ENCODE assay signal across 19 cellular contexts in the genomic region with DNA sequence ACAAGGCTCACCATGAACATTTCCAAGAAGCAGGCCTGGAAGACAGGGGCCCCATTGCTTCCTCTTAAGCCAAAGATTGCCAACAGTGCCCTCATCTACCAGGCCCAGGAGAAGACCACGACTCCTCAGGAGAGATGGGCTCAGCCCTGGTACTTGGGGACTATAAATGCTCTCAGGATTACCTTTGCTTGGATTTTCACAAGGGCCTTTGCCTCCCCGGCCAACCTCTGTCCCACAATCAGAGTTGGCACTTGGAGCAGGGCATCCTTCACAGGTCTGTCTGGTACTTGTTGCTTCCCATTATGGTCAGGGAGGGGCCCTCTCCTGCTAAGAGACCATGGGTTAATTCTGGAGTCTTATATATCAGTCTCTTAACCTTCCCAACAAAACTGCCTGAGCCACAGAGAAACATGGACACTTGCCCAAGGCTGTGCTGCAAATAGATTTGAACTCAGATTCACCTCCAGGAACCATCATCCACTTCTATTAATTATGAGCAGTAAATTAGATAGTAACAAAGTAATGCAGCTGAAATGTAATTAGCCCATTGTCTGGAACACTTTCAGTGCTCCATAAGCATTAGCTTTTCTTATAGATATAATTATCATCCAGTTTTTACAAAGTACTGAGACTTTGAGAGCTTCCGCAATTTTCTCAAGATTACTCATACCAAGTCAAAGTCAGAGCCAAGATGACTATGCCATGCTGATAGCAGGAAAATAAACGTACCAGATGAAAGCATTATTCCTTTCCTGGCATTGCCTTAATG. TPM values are rescaled to one million over a fixed set of nuclear protein-coding genes. Genes with fewer than 3 reads are reported as not detected.
DNase-seq lines count a peak whose midpoint lies in the region; ATAC-seq and TF ChIP-seq lines count a peak whose summit lies in the region.
"Had no signal": no experiment of that assay in that cellular context is flagged by ENCODE, and none has a peak within 500 bp of the region (broad histone marks: within the 10 kb centered on the region; RNA-seq: fewer than 3 reads in every experiment).

No MANE protein-coding gene starts in this region.

- TF ChIP-seq CTCF in esophagus muscularis mucosa (IDR thresholded peaks at IDR 0.05) (no peak), CD14-positive monocyte (IDR thresholded peaks at IDR 0.05) (no peak)

- H3K27me3 ChIP-seq in GM23248 (replicated peaks; ENCODE audit: insufficient read depth) (no peaks in the 10 kb centered on the region), esophagus muscularis mucosa (no peaks in the 10 kb centered on the region)
- H3K27me3 ChIP-seq: heart right ventricle had no signal

- TF ChIP-seq EP300 in esophagus muscularis mucosa (IDR thresholded peaks at IDR 0.05), result no peak

- no peaks in the 10 kb centered on the region for H4K20me1 ChIP-seq in GM23248 (ENCODE audit: insufficient read depth)

- H3F3A ChIP-seq in GM23248 (ENCODE audit: insufficient read depth), result peaks cover 5% of the 10 kb centered on the region; the same call in 1 of the 2 replicates

- H3K4me1 ChIP-seq in GM23248 (ENCODE audit: insufficient read depth), result peaks cover 29% of the 10 kb centered on the region
- H3K4me1 ChIP-seq in esophagus muscularis mucosa, result peaks cover 19 to 57% (median 47%) of the 10 kb centered on the region in 4 donors

- no peak overlapping the region for H2AFZ ChIP-seq in GM23248

- in situ Hi-C loops in GM23248 (cut with MboI), result no loop called here

- H3K36me3 ChIP-seq in GM23248 (ENCODE audit: low read depth), result no peaks in the 10 kb centered on the region
- no peaks in the 10 kb centered on the region for H3K36me3 ChIP-seq in esophagus muscularis mucosa
- H3K36me3 ChIP-seq: heart right ventricle had no signal

- no peak for TF ChIP-seq POLR2A in esophagus muscularis mucosa (IDR thresholded peaks at IDR 0.05; ENCODE audit: low read depth)

- no peak overlapping the region for H3K4me3 ChIP-seq in GM23248
- H3K4me3 ChIP-seq in esophagus muscularis mucosa, result no peak overlapping the region
- H3K4me3 ChIP-seq: heart right ventricle had no signal

- intact Hi-C loops in esophagus muscularis mucosa (cut with DNase I), result no loop called here
- intact Hi-C loops in CD14-positive monocyte (cut with micrococcal nuclease), result no loop called here

- WGBS in GM23248 (ENCODE audit: low coverage in 1 of 2, low lambda C conversion rate in 2 of 2, missing lambda C conversion rate in 2 of 2), 2 experiments, result 49 to 56% methylated on average over 4 of the region's 4 CpGs
- 46% methylated on average over 4 of the region's 4 CpGs for WGBS in esophagus muscularis mucosa

- H3K9me2 ChIP-seq in GM23248 (ENCODE audit: insufficient read depth), result no peaks in the 10 kb centered on the region

- peak; percentile 87 for DNase-seq in GM23248
- peak; percentile 62 for DNase-seq in RPMI7951 (ENCODE audit: low read depth)
- DNase-seq in esophagus muscularis mucosa (ENCODE audit: extremely low spot score), result no peak
- peak; percentile 11 for DNase-seq in renal cortical epithelial cell (ENCODE audit: low read depth)
- no peak for DNase-seq in CD14-positive monocyte (ENCODE audit: low spot score)
- no peak for DNase-seq in GM19240 (ENCODE audit: insufficient read length, low spot score)
- DNase-seq: activated CD4-positive, alpha-beta T cell treated with anti-CD3 and anti-CD28 coated beads, Interleukin-2, amount 10 ng/mL, durations not matched to agents 24 days and 14 days; anterior cingulate cortex; CD4-positive, CD25-positive, alpha-beta regulatory T cell; effector CD8-positive, alpha-beta T cell; heart right ventricle; naive thymus-derived CD8-positive, alpha-beta T cell; NCI-H748 treated with DMSO at 0.1 percent for 48 hours; right cardiac atrium; stimulated activated CD4-positive, alpha-beta T cell treated with anti-CD3 and anti-CD28 coated beads, Interleukin-4, amount 100 ng/mL, for 1 hour had no signal

- H3K9me3 ChIP-seq in GM23248 (ENCODE audit: low read depth), result no peaks in the 10 kb centered on the region
- no peaks in the 10 kb centered on the region for H3K9me3 ChIP-seq in esophagus muscularis mucosa
- H3K9me3 ChIP-seq: heart right ventricle had no signal

- ATAC-seq in GM21526 (IDR thresholded peaks at IDR 0.05; ENCODE audit: low FRiP score, unreplicated experiment) (no peak), HG03045 (IDR thresholded peaks at IDR 0.05; ENCODE audit: unreplicated experiment) (no peak)
- ATAC-seq: heart right ventricle; naive thymus-derived CD8-positive, alpha-beta T cell; right cardiac atrium had no signal

- H3K79me2 ChIP-seq in GM23248 (ENCODE audit: insufficient read depth), result no peaks in the 10 kb centered on the region

- H3K9me3 Mint-ChIP-seq in CD14-positive monocyte, result peaks cover 0 to 2% (median 0%) of the 10 kb centered on the region in 7 donors
- H3K9me3 Mint-ChIP-seq: activated CD4-positive, alpha-beta T cell treated with anti-CD3 and anti-CD28 coated beads, Interleukin-2, amount 10 ng/mL, durations not matched to agents 24 days and 14 days; naive thymus-derived CD8-positive, alpha-beta T cell had no signal

- H3K4me3 Mint-ChIP-seq in CD14-positive monocyte, result no peak overlapping the region
- H3K4me3 Mint-ChIP-seq: activated CD4-positive, alpha-beta T cell treated with anti-CD3 and anti-CD28 coated beads, Interleukin-2, amount 10 ng/mL, durations not matched to agents 24 days and 14 days; CD4-positive, CD25-positive, alpha-beta regulatory T cell; naive thymus-derived CD8-positive, alpha-beta T cell had no signal

- peak overlapping the region; percentile 26 for H3K4me2 ChIP-seq in GM23248 (ENCODE audit: unreplicated experiment)

- no peak overlapping the region for H3K9ac ChIP-seq in GM23248

- no peaks in the 10 kb centered on the region for H3K36me3 Mint-ChIP-seq in CD14-positive monocyte
- H3K36me3 Mint-ChIP-seq: CD4-positive, CD25-positive, alpha-beta regulatory T cell; naive thymus-derived CD8-positive, alpha-beta T cell had no signal

- no peak overlapping the region for H3K27ac Mint-ChIP-seq in CD14-positive monocyte
- H3K27ac Mint-ChIP-seq: activated CD4-positive, alpha-beta T cell treated with anti-CD3 and anti-CD28 coated beads, Interleukin-2, amount 10 ng/mL, durations not matched to agents 24 days and 14 days; naive thymus-derived CD8-positive, alpha-beta T cell had no signal

- no peaks in the 10 kb centered on the region for H3K4me1 Mint-ChIP-seq in CD14-positive monocyte
- H3K4me1 Mint-ChIP-seq: activated CD4-positive, alpha-beta T cell treated with anti-CD3 and anti-CD28 coated beads, Interleukin-2, amount 10 ng/mL, durations not matched to agents 24 days and 14 days; CD4-positive, CD25-positive, alpha-beta regulatory T cell; naive thymus-derived CD8-positive, alpha-beta T cell had no signal

- H3K27ac ChIP-seq in GM23248, result peak overlapping the region; percentile 50
- peak overlapping the region; percentile 51 to 78 (median 72) for H3K27ac ChIP-seq in esophagus muscularis mucosa (replicated peaks in 1 of 4)
- H3K27ac ChIP-seq: heart right ventricle had no signal

- peaks cover 0 to 2% (median 0%) of the 10 kb centered on the region in 3 donors for H3K27me3 Mint-ChIP-seq in CD14-positive monocyte (ENCODE audit: low read depth in 3 of 3)
- H3K27me3 Mint-ChIP-seq: naive thymus-derived CD8-positive, alpha-beta T cell had no signal

RNA-seq across cellular contexts. Expression of gene POU2AF3, which starts 33.5 kb away (rescaled TPM):
- not detected in 2 replicates for total RNA-seq in GM23248 (2014; rRNA removed; shearing (Covaris generic))
- polyA plus RNA-seq in GM23248 (2016; fragmentation: Nextera tagmentation; extraction: Ambion mirVana), result not detected in 2 replicates
- 0.24 TPM in 1 of 2 replicates, not detected in the other for total RNA-seq in RPMI7951 (2014; rRNA removed; shearing (Covaris generic))
- total RNA-seq in esophagus muscularis mucosa, result 1 to 10 TPM in 2 of 4 donors, under 1 TPM in 1, not detected in 1; 0.99 to 2.9 (median 2.2) TPM
- not detected in 2 replicates for total RNA-seq in renal cortical epithelial cell
- polyA plus RNA-seq in CD14-positive monocyte, result not detected
- total RNA-seq: CD4-positive, CD25-positive, alpha-beta regulatory T cell; naive thymus-derived CD8-positive, alpha-beta T cell; T-helper 2 cell treated with Interferon-gamma antibody and Interleukin-4, amounts not matched to agents 100 ng/mL and 5 ng/mL, for 36 hours had no signal
- polyA plus RNA-seq: CD4-positive, CD25-positive, alpha-beta regulatory T cell; naive thymus-derived CD8-positive, alpha-beta T cell had no signal

RNA-seq across cellular contexts. Expression of gene POU2AF1, which starts 47.2 kb away (rescaled TPM):
- 0.11 TPM in 1 of 2 replicates, not detected in the other for total RNA-seq in GM23248 (2014; rRNA removed; shearing (Covaris generic))
- polyA plus RNA-seq in GM23248 (2016; fragmentation: Nextera tagmentation; extraction: Ambion mirVana) (0.09 and 0.16 TPM in 2 replicates), CD14-positive monocyte (under 1 TPM; 0.07 to 0.12 TPM)
- not detected in 2 replicates for total RNA-seq in RPMI7951 (2014; rRNA removed; shearing (Covaris generic))
- total RNA-seq in esophagus muscularis mucosa (under 1 TPM in 2 of 4 donors, not detected in 2; 0.17 TPM), renal cortical epithelial cell (not detected in 2 replicates)
- total RNA-seq: H1 had no signal
- polyA plus RNA-seq: H1, right cardiac atrium had no signal

Comparison
In these comparisons a context has a peak if more than half of its experiments do, and no peak if none do; other contexts are left out.
1. DNase-seq: peak in GM23248 (single experiment), RPMI7951 (single experiment) and renal cortical epithelial cell (single experiment); none in esophagus muscularis mucosa (single experiment), CD14-positive monocyte (single experiment) and GM19240 (single experiment).